In the genomic region with DNA sequence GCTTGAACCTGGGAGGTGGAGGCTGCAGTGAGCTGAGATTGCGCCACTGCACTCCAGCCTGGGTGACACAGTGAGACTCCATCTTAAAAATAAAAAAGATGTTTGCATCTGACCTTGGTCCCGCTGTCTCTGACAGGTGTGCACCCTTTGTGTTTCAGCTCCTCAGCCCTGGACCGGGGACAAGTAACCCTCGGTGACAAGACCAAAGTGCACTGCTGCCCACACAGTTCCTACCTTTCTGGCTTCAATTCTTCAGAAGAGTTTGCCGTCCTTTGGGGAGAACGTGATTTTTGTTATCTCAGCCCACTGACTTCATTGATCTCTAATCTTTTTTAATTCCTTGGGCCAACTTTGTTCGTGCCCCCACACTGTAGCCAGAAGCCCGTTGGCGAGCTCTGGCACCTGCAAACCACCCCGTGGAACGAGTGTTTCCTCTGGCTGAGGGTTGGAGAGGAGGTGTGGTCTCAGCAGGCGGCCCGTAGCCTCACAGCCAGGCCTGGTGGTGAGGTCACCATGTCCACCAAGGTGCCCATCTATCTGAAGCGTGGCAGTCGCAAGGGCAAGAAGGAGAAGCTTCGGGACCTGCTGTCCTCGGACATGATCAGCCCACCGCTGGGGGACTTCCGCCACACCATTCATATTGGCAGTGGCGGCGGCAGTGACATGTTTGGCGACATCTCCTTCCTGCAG, we compare ENCODE assay signal across 19 cellular contexts. TPM values are rescaled to one million over a fixed set of nuclear protein-coding genes. Genes with fewer than 3 reads are reported as not detected.
"Had no signal": no experiment of that assay in that cellular context is flagged by ENCODE, and none has a peak within 500 bp of the region (broad histone marks: within the 10 kb centered on the region; RNA-seq: fewer than 3 reads in every experiment).

No MANE protein-coding gene starts in this region.

- H3K27ac ChIP-seq: cardiac muscle cell, hepatocyte, thyroid gland had no signal

- H3K9me3 ChIP-seq: esophagus squamous epithelium, gastroesophageal sphincter, lower lobe of right lung, suprapubic skin, thyroid gland had no signal

- H3K4me2 ChIP-seq: hepatocyte, smooth muscle cell had no signal

- FAIRE-seq: kidney had no signal

- H2AFZ ChIP-seq: hepatocyte had no signal

- DNase-seq: effector memory CD8-positive, alpha-beta T cell; esophagus squamous epithelium; foreskin fibroblast; kidney; left colon; lower lobe of right lung; midbrain; stimulated activated CD4-positive, alpha-beta T cell treated with anti-CD3 and anti-CD28 coated beads, Interleukin-4, amount 100 ng/mL, for 1 hour; stimulated activated CD8-positive, alpha-beta memory T cell treated with anti-CD3 and anti-CD28 coated beads, Interleukin-4, amount 100 ng/mL, for 48 hours; stimulated activated naive CD8-positive, alpha-beta T cell treated with anti-CD3 and anti-CD28 coated beads, Interleukin-15, Interleukin-2, amounts not matched to agents 100 U/mL and 50 U/mL, for 24 hours; thyroid gland had no signal

- H3K4me3 ChIP-seq: cardiac muscle cell, esophagus squamous epithelium, gastroesophageal sphincter, hepatocyte, lower lobe of right lung, smooth muscle cell, suprapubic skin, thyroid gland had no signal

- H3K36me3 ChIP-seq: cardiac muscle cell had no signal

- H3K27me3 ChIP-seq: cardiac muscle cell, esophagus squamous epithelium, gastroesophageal sphincter, hepatocyte, suprapubic skin, thyroid gland had no signal

- ATAC-seq: effector memory CD8-positive, alpha-beta T cell; gastroesophageal sphincter; left colon; lower lobe of right lung; natural killer cell treated with Interleukin-12 subunit alpha and Interleukin-12 subunit beta and Interleukin-15 and Interleukin-18, amount 100 ng/mL, for 72 hours; right cardiac atrium; stimulated activated effector memory CD8-positive, alpha-beta T cell treated with anti-CD3 and anti-CD28 coated beads, Interleukin-12 subunit alpha, Interleukin-12 subunit beta, amount 100 ng/mL, for 72 hours; stimulated activated naive CD8-positive, alpha-beta T cell treated with anti-CD3 and anti-CD28 coated beads, Interleukin-15, Interleukin-2, amounts not matched to agents 100 U/mL and 50 U/mL, for 24 hours had no signal

RNA-seq across cellular contexts. Expression of a gene that starts 34.0 kb away (rescaled TPM):
- polyA plus RNA-seq: smooth muscle cell had no signal
